Comparison of ENCODE assay signal across 8 cellular contexts in the genomic region with DNA sequence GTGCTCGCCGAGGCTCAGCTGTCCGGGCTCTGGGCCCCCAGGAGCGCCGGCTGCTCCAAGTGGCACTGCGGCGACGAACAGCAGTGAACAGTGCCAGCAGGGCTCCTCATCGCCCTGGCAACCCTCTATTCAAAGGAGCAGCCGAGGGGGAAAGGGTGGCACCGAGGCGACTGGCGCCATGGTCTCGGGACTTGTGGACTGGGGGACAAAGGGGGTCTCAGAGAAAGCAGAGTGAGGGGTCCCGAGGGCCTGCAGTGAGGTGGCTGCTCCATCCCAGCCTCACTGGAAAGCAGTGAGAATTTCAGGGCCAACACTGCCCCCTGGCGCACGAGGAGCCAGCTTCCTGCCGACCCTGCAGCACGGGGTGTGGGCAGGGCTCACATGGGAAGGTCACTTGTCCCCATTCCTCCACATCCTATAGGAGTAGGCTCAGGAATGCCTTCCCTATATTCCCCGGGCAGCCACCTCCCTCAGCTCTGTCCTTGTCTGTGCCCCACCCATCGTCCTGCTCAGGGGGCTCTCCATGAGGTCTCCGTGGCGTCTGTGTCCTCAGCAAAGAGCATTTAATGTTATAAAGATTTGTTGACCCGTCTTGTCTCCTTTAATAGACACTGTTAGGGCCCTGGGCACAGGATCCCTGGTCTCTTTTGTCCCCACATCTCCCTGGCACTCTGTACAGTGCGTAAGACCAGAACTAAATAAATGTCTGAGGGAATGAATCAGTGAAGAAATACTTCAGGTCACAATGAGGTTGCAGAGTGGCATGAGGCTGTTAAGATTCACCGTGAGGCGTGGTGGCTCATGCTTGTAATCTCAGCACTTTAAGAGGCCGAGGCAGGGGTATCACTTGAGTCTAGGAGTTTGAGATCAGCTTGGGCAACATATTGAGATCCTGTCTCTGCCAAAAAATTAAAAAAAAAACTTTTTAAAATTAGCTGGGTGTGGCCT. TPM values are rescaled to one million over a fixed set of nuclear protein-coding genes. Genes with fewer than 3 reads are reported as not detected.
DNase-seq lines count a peak whose midpoint lies in the region; ATAC-seq and TF ChIP-seq lines count a peak whose summit lies in the region.

No MANE protein-coding gene starts in this region.

- H3K27me3 Mint-ChIP-seq in CD4-positive, alpha-beta memory T cell: no peaks in the 10 kb centered on the region

- no peaks in the 10 kb centered on the region for H3K36me3 ChIP-seq in CD4-positive, alpha-beta memory T cell (ENCODE audit: insufficient read depth, low read length)
- H3K36me3 ChIP-seq in Panc1 (ENCODE audit: control insufficient read depth, insufficient read depth, low read length) (no peaks in the 10 kb centered on the region), tibial artery (no peaks in the 10 kb centered on the region)

- no peaks in the 10 kb centered on the region for H3K36me3 Mint-ChIP-seq in CD4-positive, alpha-beta memory T cell

- no peaks in the 10 kb centered on the region for H3K9me3 Mint-ChIP-seq in CD4-positive, alpha-beta memory T cell

- no TSS peak for BruUV-seq in Panc1 (replicated peaks; lab: Mats Ljungman, UMichigan)

- peak in 4 of 5 donors; percentile 36 to 42 (median 37) for DNase-seq in CD4-positive, alpha-beta memory T cell
- DNase-seq in HS-27A (ENCODE audit: low read depth) (peak; percentile 87), Panc1 (ENCODE audit: low read depth, low spot score) (peak; percentile 73), foreskin keratinocyte (peak in 1 of 2 donors; percentile 72), nucleus accumbens (lab: John Stamatoyannopoulos, UW) (peak in 52 of 56 donors; percentile 19 to 90 (median 72)), tibial artery (no peak)
- DNase-seq in activated effector memory CD4-positive, alpha-beta T cell treated with anti-CD3 and anti-CD28 coated beads, Interleukin-2, amount 50 U/mL, for 16 hours: peak; percentile 86

- CTCF ChIA-PET in CD4-positive, alpha-beta memory T cell (lab: Charles Lee; ENCODE audit: partially characterized antibody): interaction anchor here (1.0 to 4.7 kb wide), 2 partner anchors 14 to 188 kb away, joined by 3 to 23 read pairs; no protein-coding TSS in a partner anchor
- CTCF ChIA-PET in Panc1 (lab: Charles Lee): interaction anchor here (0.6 to 1.4 kb wide), 2 partner anchors 16 to 436 kb away, joined by 3 to 4 read pairs; no protein-coding TSS in a partner anchor

- H3K27me3 ChIP-seq in CD4-positive, alpha-beta memory T cell (ENCODE audit: insufficient read depth, low read length): no peaks in the 10 kb centered on the region
- H3K27me3 ChIP-seq in Panc1 (ENCODE audit: control insufficient read depth, insufficient read depth, low read length): no peaks in the 10 kb centered on the region
- H3K27me3 ChIP-seq in foreskin keratinocyte: no peaks in the 10 kb centered on the region
- peaks cover 0 to 4% of the 10 kb centered on the region in 2 donors for H3K27me3 ChIP-seq in tibial artery

- TF ChIP-seq CTCF in Panc1 (IDR thresholded peaks at IDR 0.05) (peak; percentile 96), foreskin keratinocyte (conservative IDR thresholded peaks at IDR 0.05) (peak; percentile 77), tibial artery (IDR thresholded peaks at IDR 0.05) (peak; percentile 35 to 46)

- no peak overlapping the region for H3K4me3 ChIP-seq in CD4-positive, alpha-beta memory T cell (ENCODE audit: low read length in 2 of 2)
- 0 out of 4 replicates have a peak overlapping the region, but pooled peaks have one; percentile 1 to 24 for H3K4me3 ChIP-seq in Panc1 (ENCODE audit: low read depth in 2 of 2, low read length in 2 of 2)
- H3K4me3 ChIP-seq in tibial artery: no peak overlapping the region

- in situ Hi-C loops in Panc1 (cut with HindIII; ENCODE audit: low pct_unique_long_range_greater_than_20kb, low sequenced_read_pairs): no loop called here

- no peak overlapping the region for H3K27ac ChIP-seq in CD4-positive, alpha-beta memory T cell (ENCODE audit: low read depth, low read length)
- H3K27ac ChIP-seq in Panc1 (ENCODE audit: low read length): peak overlapping the region; percentile 70
- peak overlapping the region; percentile 30 for H3K27ac ChIP-seq in foreskin keratinocyte
- H3K27ac ChIP-seq in tibial artery: no peak overlapping the region

- ATAC-seq in Panc1 (peak; percentile 94), foreskin keratinocyte (peak; percentile 30), GM21619 (IDR thresholded peaks at IDR 0.05; ENCODE audit: unreplicated experiment) (no peak)

- H3K4me1 ChIP-seq in CD4-positive, alpha-beta memory T cell (ENCODE audit: insufficient read depth, low read length): peaks cover 14% of the 10 kb centered on the region
- peaks cover 32% of the 10 kb centered on the region for H3K4me1 ChIP-seq in Panc1 (ENCODE audit: control insufficient read depth, insufficient read depth, low read length)
- peaks cover 11% of the 10 kb centered on the region for H3K4me1 ChIP-seq in foreskin keratinocyte
- H3K4me1 ChIP-seq in tibial artery: peaks cover 0 to 30% (median 0%) of the 10 kb centered on the region in 4 donors

- no peaks in the 10 kb centered on the region for H3K9me3 ChIP-seq in CD4-positive, alpha-beta memory T cell (ENCODE audit: control insufficient read depth in 1 of 2, low read length in 2 of 2)
- H3K9me3 ChIP-seq in Panc1 (ENCODE audit: control insufficient read depth, insufficient read depth, low read depth, low read length) (no peaks in the 10 kb centered on the region), tibial artery (no peaks in the 10 kb centered on the region)

- POLR2A ChIA-PET in CD4-positive, alpha-beta memory T cell (lab: Charles Lee; ENCODE audit: partially characterized antibody): no interaction called here
- POLR2A ChIA-PET in Panc1 (lab: Charles Lee): interaction anchor here (0.7 kb wide), 1 partner anchor 40 kb away, joined by 4 read pairs; no protein-coding TSS in a partner anchor

- intact Hi-C loops in CD4-positive, alpha-beta memory T cell (cut with micrococcal nuclease): loop anchor here (1.0 kb wide), 1 partner anchor 189 kb away; no protein-coding TSS in a partner anchor
- intact Hi-C loops in Panc1 (cut with micrococcal nuclease; ENCODE audit: unreplicated experiment) (no loop called here), tibial artery (cut with DNase I; ENCODE audit: low total_unique reads) (no loop called here)

- H3K4me3 Mint-ChIP-seq in CD4-positive, alpha-beta memory T cell: peak overlapping the region in 1 of 8 donors; percentile 26

- H3K4me1 Mint-ChIP-seq in CD4-positive, alpha-beta memory T cell: peaks cover 10 to 25% (median 13%) of the 10 kb centered on the region in 4 donors

- H3K27ac Mint-ChIP-seq in CD4-positive, alpha-beta memory T cell: peak overlapping the region in 1 of 7 donors; percentile 8

RNA-seq across cellular contexts. Expression of a gene that starts 26.4 kb away (rescaled TPM):
- total RNA-seq in CD4-positive, alpha-beta memory T cell: 1 to 10 TPM; 5.1 to 5.3 TPM
- polyA plus RNA-seq in CD4-positive, alpha-beta memory T cell: 1 to 10 TPM in 1 of 2 donors, under 1 TPM in 1; 0.42 to 2.9 TPM
- total RNA-seq in Panc1 (2021; ENCODE audit: unreplicated experiment) (56.7 TPM), foreskin keratinocyte (10.6 and 11.1 TPM in 2 replicates)
- 63.5 TPM for polyA plus RNA-seq in Panc1 (2012; ENCODE audit: insufficient read length)
- 10.7 and 11.5 TPM in 2 replicates for polyA plus RNA-seq in foreskin keratinocyte

RNA-seq across cellular contexts. Expression of a gene that starts 40.1 kb away (rescaled TPM):
- 10 to 100 TPM; 30.0 to 34.5 TPM for total RNA-seq in CD4-positive, alpha-beta memory T cell
- polyA plus RNA-seq in CD4-positive, alpha-beta memory T cell: 10 to 100 TPM; 23.3 to 31.3 TPM
- total RNA-seq in Panc1 (2021; ENCODE audit: unreplicated experiment) (43.7 TPM), foreskin keratinocyte (20.2 and 21.4 TPM in 2 replicates)
- 43.4 TPM for polyA plus RNA-seq in Panc1 (2012; ENCODE audit: insufficient read length)
- polyA plus RNA-seq in foreskin keratinocyte: 24.3 and 26.4 TPM in 2 replicates

Comparison
In these comparisons a context has a peak if more than half of its experiments do, and no peak if none do; other contexts are left out.
1. DNase-seq: peak in CD4-positive, alpha-beta memory T cell (4 of 5), HS-27A (single experiment), Panc1 (single experiment), activated effector memory CD4-positive, alpha-beta T cell treated with anti-CD3 and anti-CD28 coated beads, Interleukin-2, amount 50 U/mL, for 16 hours (single experiment) and nucleus accumbens (52 of 56); none in tibial artery (0 of 2).
2. H3K27ac ChIP-seq: peak in Panc1 (single experiment) and foreskin keratinocyte (single experiment); none in CD4-positive, alpha-beta memory T cell (single experiment) and tibial artery (0 of 2).
3. H3K4me3 ChIP-seq: peak in Panc1 (2 of 2); none in CD4-positive, alpha-beta memory T cell (0 of 2) and tibial artery (0 of 2).
4. CTCF ChIP-seq: peak in every context shown above with its lines; median percentile 96 in Panc1; 77 in foreskin keratinocyte; 40 in tibial artery.